Comparison of ENCODE assay signal across 12 cellular contexts in genomic region chr2:191386938-191387536, GRCh38.
A peak's percentile ranks its signal among the peaks of the same experiment; 100 is the strongest.
DNase-seq lines count a peak whose midpoint lies in the region; ATAC-seq and TF ChIP-seq lines count a peak whose summit lies in the region.
"Had no signal": no experiment of that assay in that cellular context is flagged by ENCODE, and none has a peak within 500 bp of the region (broad histone marks: within the 10 kb centered on the region; RNA-seq: fewer than 3 reads in every experiment).

No MANE protein-coding gene starts in this region.

- H3K4me3 ChIP-seq in SJSA1 (no peak overlapping the region), fibroblast of mammary gland (ENCODE audit: control insufficient read depth, low read depth, low read length) (no peak overlapping the region), smooth muscle cell (no peak overlapping the region)

- H2AFZ ChIP-seq in smooth muscle cell (ENCODE audit: low read depth): no peak overlapping the region

- H3K79me2 ChIP-seq in smooth muscle cell (ENCODE audit: low read depth): no peaks in the 10 kb centered on the region

- ATAC-seq in GM18907 (IDR thresholded peaks at IDR 0.05; ENCODE audit: unreplicated experiment): no peak
- ATAC-seq in sciatic nerve: no peak

- H3K9me3 ChIP-seq in SJSA1 (replicated peaks) (no peaks in the 10 kb centered on the region), smooth muscle cell (replicated peaks; ENCODE audit: low read depth) (no peaks in the 10 kb centered on the region)

- TF ChIP-seq CTCF in fibroblast of mammary gland (conservative IDR thresholded peaks at IDR 0.05; ENCODE audit: control insufficient read depth, insufficient read depth, low read depth, low read length) (no peak), smooth muscle cell (IDR thresholded peaks at IDR 0.05; ENCODE audit: borderline replicate concordance, insufficient read depth, poor library complexity, severe bottlenecking) (no peak)

- H3K36me3 ChIP-seq in SJSA1: peaks cover 55% of the 10 kb centered on the region
- peaks cover 6% of the 10 kb centered on the region for H3K36me3 ChIP-seq in smooth muscle cell (ENCODE audit: low read depth)

- H3K4me1 ChIP-seq in SJSA1 (replicated peaks): peaks cover 46% of the 10 kb centered on the region
- peaks cover 4% of the 10 kb centered on the region for H3K4me1 ChIP-seq in smooth muscle cell (ENCODE audit: low read depth)

- no peaks in the 10 kb centered on the region for H3F3A ChIP-seq in smooth muscle cell (ENCODE audit: low read depth)

- H3K9ac ChIP-seq in smooth muscle cell (ENCODE audit: low read depth): no peak overlapping the region

- H3K27me3 ChIP-seq in SJSA1 (replicated peaks): no peaks in the 10 kb centered on the region
- no peaks in the 10 kb centered on the region for H3K27me3 ChIP-seq in smooth muscle cell (ENCODE audit: low read depth)

- DNase-seq in GM04504 (ENCODE audit: low read depth) (peak; percentile 54), SJSA1 (ENCODE audit: low read depth in 1 of 2, low spot score in 2 of 2) (peak; percentile 50 to 83), fibroblast of mammary gland (ENCODE audit: low read depth) (peak; percentile 71), smooth muscle cell (lab: John Stamatoyannopoulos, UW; ENCODE audit: unreplicated experiment) (no peak), T-helper 1 cell (no peak), sciatic nerve (ENCODE audit: low spot score) (no peak)
- DNase-seq: central memory CD4-positive, alpha-beta T cell; DND-41; OCI-M1; posterior cingulate gyrus; T-helper 9 cell had no signal

- H3K27ac ChIP-seq in SJSA1: peak overlapping the region; percentile 75
- peak overlapping the region; percentile 56 for H3K27ac ChIP-seq in smooth muscle cell (ENCODE audit: low read depth)

- H4K20me1 ChIP-seq in smooth muscle cell (ENCODE audit: low read depth): no peaks in the 10 kb centered on the region

- intact Hi-C loops in sciatic nerve (cut with DNase I): no loop called here

- 88% methylated on average over 7 of the region's 7 CpGs for WGBS in smooth muscle cell (ENCODE audit: low lambda C conversion rate)

- peak overlapping the region; percentile 68 for H3K4me2 ChIP-seq in smooth muscle cell

Comparison
In these comparisons a context has a peak if more than half of its experiments do, and no peak if none do; other contexts are left out.
1. DNase-seq: peak in GM04504 (single experiment), SJSA1 (2 of 2) and fibroblast of mammary gland (single experiment); none in smooth muscle cell (single experiment), T-helper 1 cell (0 of 5) and sciatic nerve (single experiment).